ENCODE assay signal across 11 cellular contexts in the genomic region with DNA sequence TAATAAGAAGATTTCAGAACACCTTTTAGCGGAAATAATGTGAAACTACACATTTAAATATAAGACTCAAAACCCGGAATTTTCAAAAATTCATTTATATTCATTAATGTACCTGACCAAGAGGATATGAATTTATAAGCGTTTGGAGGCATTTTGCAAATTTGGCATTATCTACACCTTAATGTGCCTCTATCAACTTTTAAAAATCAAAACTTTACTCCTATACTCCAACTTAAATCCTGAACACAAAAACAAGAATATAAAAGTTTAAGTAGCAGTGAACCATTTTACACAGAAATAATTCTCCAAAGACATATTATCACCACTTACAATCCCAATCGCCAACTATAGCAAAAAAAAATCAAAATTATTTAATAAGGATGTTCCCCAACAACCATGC. TPM values are rescaled to one million over a fixed set of nuclear protein-coding genes. Genes with fewer than 3 reads are reported as not detected.
A peak's percentile ranks its signal among the peaks of the same experiment; 100 is the strongest.
DNase-seq lines count a peak whose midpoint lies in the region; ATAC-seq, FAIRE-seq and TF ChIP-seq lines count a peak whose summit lies in the region.
"Had no signal": no experiment of that assay in that cellular context is flagged by ENCODE, and none has a peak within 500 bp of the region (broad histone marks: within the 10 kb centered on the region; RNA-seq: fewer than 3 reads in every experiment).

No MANE protein-coding gene starts in this region.

- H3F3A ChIP-seq in GM23338 (replicated peaks; ENCODE audit: low read depth): no peaks in the 10 kb centered on the region

- TF ChIP-seq EP300 in GM12878 (IDR thresholded peaks at IDR 0.05; ENCODE audit: borderline replicate concordance in 1 of 2, control insufficient read depth in 1 of 2, low read depth in 2 of 2, low read length in 2 of 2): no peak

- H3K4me1 Mint-ChIP-seq in GM23338: no peaks in the 10 kb centered on the region; the same call in 1 of the 3 replicates
- peaks cover 5% of the 10 kb centered on the region for H3K4me1 Mint-ChIP-seq in activated CD8-positive, alpha-beta T cell treated with anti-CD3 and anti-CD28 coated beads, Interleukin-2, amount 10 ng/mL, durations not matched to agents 7 days and 5 days (ENCODE audit: low read depth)

- TF ChIP-seq POLR2A in GM12878 (IDR thresholded peaks at IDR 0.05; ENCODE audit: low read depth, low read length): no peak

- peaks cover 2% of the 10 kb centered on the region; the same call in 2 of the 3 replicates for H3K9me3 Mint-ChIP-seq in GM23338
- no peaks in the 10 kb centered on the region for H3K9me3 Mint-ChIP-seq in activated CD8-positive, alpha-beta T cell treated with anti-CD3 and anti-CD28 coated beads, Interleukin-2, amount 10 ng/mL, durations not matched to agents 7 days and 5 days (ENCODE audit: insufficient read depth)
- H3K9me3 Mint-ChIP-seq: activated T-cell treated with anti-CD3 and anti-CD28 coated beads, Interleukin-2, amount 50 U/mL, for 72 hours had no signal

- H3K4me3 ChIP-seq in GM23338 (peak overlapping the region; percentile 63), GM12878 (peak overlapping the region; percentile 71), iPS-18a (ENCODE audit: low read length) (peak overlapping the region; percentile 94), skeletal muscle tissue (ENCODE audit: low read length in 3 of 3) (peak overlapping the region; percentile 80 to 87 (median 81))

- H2AFZ ChIP-seq in GM23338 (no peak overlapping the region), GM12878 (ENCODE audit: control insufficient read depth, low read depth, low read length) (no peak overlapping the region)

- H3K79me2 ChIP-seq in GM23338 (replicated peaks; ENCODE audit: insufficient read depth) (peaks cover 74% of the 10 kb centered on the region), GM12878 (ENCODE audit: control insufficient read depth, insufficient read depth, low read length) (peaks cover 89% of the 10 kb centered on the region)

- ATAC-seq in GM23338 (no peak), GM12878 (no peak), HG03432 (IDR thresholded peaks at IDR 0.05; ENCODE audit: unreplicated experiment) (no peak)
- ATAC-seq in activated CD8-positive, alpha-beta T cell treated with anti-CD3 and anti-CD28 coated beads, Interleukin-2, amount 10 ng/mL, durations not matched to agents 7 days and 5 days: no peak
- ATAC-seq: activated T-cell treated with anti-CD3 and anti-CD28 coated beads, Interleukin-2, amount 50 U/mL, for 72 hours; T-helper 17 cell had no signal

- RAD21 ChIA-PET in GM12878 (lab: Charles Lee; ENCODE audit: unreplicated experiment): interaction anchor here (0.6 to 6.4 kb wide), 8 partner anchors 13 to 433 kb away, joined by 3 to 27 read pairs (median 4); no protein-coding TSS in a partner anchor

- TF ChIP-seq CTCF in GM23338 (conservative IDR thresholded peaks at IDR 0.05; ENCODE audit: low read depth in 2 of 2) (no peak), GM12878 (IDR thresholded peaks at IDR 0.05 in 2 of 3, conservative IDR thresholded peaks at IDR 0.05 in 1 of 3; ENCODE audit: control insufficient read depth in 2 of 3, extremely low read depth in 1 of 3, insufficient read depth in 1 of 3, low read depth in 3 of 3, low read length in 3 of 3) (no peak)

- H3K27me3 Mint-ChIP-seq in GM23338 (ENCODE audit: insufficient read depth, low read depth, poor library complexity): peaks cover 6% of the 10 kb centered on the region
- peaks cover 33% of the 10 kb centered on the region for H3K27me3 Mint-ChIP-seq in activated CD8-positive, alpha-beta T cell treated with anti-CD3 and anti-CD28 coated beads, Interleukin-2, amount 10 ng/mL, durations not matched to agents 7 days and 5 days (ENCODE audit: low read depth)

- peaks cover 74% of the 10 kb centered on the region for H3K4me1 ChIP-seq in GM23338 (ENCODE audit: insufficient read depth)
- peaks cover 3% of the 10 kb centered on the region for H3K4me1 ChIP-seq in GM12878 (ENCODE audit: control insufficient read depth, insufficient read depth, low read length)
- H3K4me1 ChIP-seq in iPS-18a (ENCODE audit: control insufficient read depth, low read depth, low read length): peaks cover 55% of the 10 kb centered on the region
- peaks cover 27 to 54% (median 50%) of the 10 kb centered on the region in 3 donors for H3K4me1 ChIP-seq in skeletal muscle tissue (ENCODE audit: control insufficient read depth in 3 of 3, insufficient read depth in 3 of 3, low read length in 3 of 3)

- no peaks in the 10 kb centered on the region for H3K9me2 ChIP-seq in GM23338 (ENCODE audit: insufficient read depth)

- H3K27me3 ChIP-seq in GM23338 (ENCODE audit: insufficient read depth) (no peaks in the 10 kb centered on the region; the same call in 1 of the 2 replicates), GM12878 (replicated peaks in 1 of 2; ENCODE audit: control insufficient read depth in 2 of 2, insufficient read depth in 2 of 2, low read length in 1 of 2) (0 out of 4 replicates have a peak, but pooled peaks cover 0 to 4% of the 10 kb centered on the region in 2 experiments), iPS-18a (ENCODE audit: control insufficient read depth, insufficient read depth, low read length) (no peaks in the 10 kb centered on the region), skeletal muscle tissue (ENCODE audit: control insufficient read depth in 3 of 3, insufficient read depth in 3 of 3, low read length in 3 of 3) (no peaks in the 10 kb centered on the region)

- no peak for FAIRE-seq in GM12878 (lab: Jason Lieb, UNC)

- 80% methylated on average over 4 of the region's 4 CpGs for WGBS in GM12878 (ENCODE audit: insufficient coverage, insufficient replicate concordance, low lambda C conversion rate, missing lambda C conversion rate)

- H3K4me2 ChIP-seq in GM23338: peak overlapping the region; percentile 87
- H3K4me2 ChIP-seq in GM12878 (ENCODE audit: control insufficient read depth, insufficient read depth): peak overlapping the region; percentile 88

- H3K36me3 ChIP-seq in GM23338 (ENCODE audit: insufficient read depth) (no peaks in the 10 kb centered on the region), GM12878 (ENCODE audit: control insufficient read depth in 2 of 2, insufficient read depth in 2 of 2, low read length in 1 of 2) (no peaks in the 10 kb centered on the region), iPS-18a (ENCODE audit: control insufficient read depth, low read depth, low read length) (no peaks in the 10 kb centered on the region), skeletal muscle tissue (ENCODE audit: control insufficient read depth in 3 of 3, insufficient read depth in 3 of 3, low read length in 3 of 3) (no peaks in the 10 kb centered on the region)

- H3K27ac Mint-ChIP-seq in GM23338: no peak overlapping the region
- H3K27ac Mint-ChIP-seq in activated CD8-positive, alpha-beta T cell treated with anti-CD3 and anti-CD28 coated beads, Interleukin-2, amount 10 ng/mL, durations not matched to agents 7 days and 5 days: no peak overlapping the region
- H3K27ac Mint-ChIP-seq: activated T-cell treated with anti-CD3 and anti-CD28 coated beads, Interleukin-2, amount 50 U/mL, for 72 hours; T-helper 17 cell had no signal

- H3K36me3 Mint-ChIP-seq in GM23338 (ENCODE audit: low read depth): no peaks in the 10 kb centered on the region; the same call in 2 of the 3 replicates
- no peaks in the 10 kb centered on the region for H3K36me3 Mint-ChIP-seq in activated CD8-positive, alpha-beta T cell treated with anti-CD3 and anti-CD28 coated beads, Interleukin-2, amount 10 ng/mL, durations not matched to agents 7 days and 5 days (ENCODE audit: low read depth)

- CTCF ChIA-PET in GM12878 (lab: Yijun Ruan, JAX): no interaction called here
- CTCF ChIA-PET in activated CD8-positive, alpha-beta T cell treated with anti-CD3 and anti-CD28 coated beads, Interleukin-2, amount 10 ng/mL, durations not matched to agents 7 days and 5 days (lab: Charles Lee): no interaction called here

- H3K9me3 ChIP-seq in GM12878 (replicated peaks; ENCODE audit: control insufficient read depth, insufficient read depth, low read length) (no peaks in the 10 kb centered on the region), iPS-18a (ENCODE audit: control insufficient read depth, low read depth, low read length) (no peaks in the 10 kb centered on the region), skeletal muscle tissue (ENCODE audit: control insufficient read depth in 3 of 3, low read length in 3 of 3) (no peaks in the 10 kb centered on the region)
- H3K9me3 ChIP-seq: Caco-2 had no signal

- H3K27ac ChIP-seq in GM23338 (ENCODE audit: low read depth) (no peak overlapping the region), GM12878 (ENCODE audit: control insufficient read depth, insufficient read depth) (peak overlapping the region; percentile 67), iPS-18a (ENCODE audit: low read length) (no peak overlapping the region), skeletal muscle tissue (ENCODE audit: low read depth, low read length) (peak overlapping the region; percentile 95)

- H4K20me1 ChIP-seq in GM23338 (replicated peaks; ENCODE audit: insufficient read depth) (no peaks in the 10 kb centered on the region), GM12878 (ENCODE audit: control insufficient read depth, insufficient read depth) (no peaks in the 10 kb centered on the region)

- BruUV-seq in GM12878 (replicated peaks; lab: Mats Ljungman, UMichigan): no TSS peak

- POLR2A ChIA-PET in GM12878 (lab: Charles Lee): interaction anchor here (1.0 to 1.4 kb wide), 2 partner anchors 9 to 166 kb away, joined by 3 to 7 read pairs; no protein-coding TSS in a partner anchor
- POLR2A ChIA-PET in activated CD8-positive, alpha-beta T cell treated with anti-CD3 and anti-CD28 coated beads, Interleukin-2, amount 10 ng/mL, durations not matched to agents 7 days and 5 days (lab: Charles Lee): no interaction called here

- in situ Hi-C loops in GM12878 (cut with MboI): no loop called here

- DNase-seq in GM23338 (ENCODE audit: low spot score) (no peak), GM12878 (ENCODE audit: low read depth, low spot score) (no peak), germinal center (ENCODE audit: low spot score) (no peak), NCI-H2171 treated with DMSO at 0.1 percent for 48 hours (lab: John Stamatoyannopoulos, UW) (no peak)
- DNase-seq in activated CD8-positive, alpha-beta T cell treated with anti-CD3 and anti-CD28 coated beads, Interleukin-2, amount 10 ng/mL, durations not matched to agents 7 days and 5 days: no peak
- DNase-seq: activated T-cell treated with anti-CD3 and anti-CD28 coated beads, Interleukin-2, amount 50 U/mL, for 72 hours; T-helper 17 cell had no signal

- TF ChIP-seq RAD21 in GM12878 (IDR thresholded peaks at IDR 0.05; ENCODE audit: insufficient read depth, low read depth, low read length): no peak

- H3K9ac ChIP-seq in GM12878 (ENCODE audit: control insufficient read depth, insufficient read depth, low read length) (peak overlapping the region; percentile 76), iPS-18a (ENCODE audit: low read length) (peak overlapping the region; percentile 17), skeletal muscle tissue (ENCODE audit: low read depth in 1 of 3, low read length in 3 of 3) (peak overlapping the region in 1 of 3 donors; percentile 48)

- intact Hi-C loops in GM12878 (cut with micrococcal nuclease; ENCODE audit: unreplicated experiment): loop anchor here (2.0 to 10.0 kb wide), 4 partner anchors 18 to 1068 kb away; no protein-coding TSS in a partner anchor

- SMC1A ChIA-PET in GM12878 (lab: Charles Lee; ENCODE audit: uncharacterized antibody, unreplicated experiment): interaction anchor here (0.7 to 1.1 kb wide), 5 partner anchors 12 to 178 kb away, joined by 3 read pairs; no protein-coding TSS in a partner anchor

- no peak overlapping the region for H3K4me3 Mint-ChIP-seq in GM23338
- no peak overlapping the region for H3K4me3 Mint-ChIP-seq in activated CD8-positive, alpha-beta T cell treated with anti-CD3 and anti-CD28 coated beads, Interleukin-2, amount 10 ng/mL, durations not matched to agents 7 days and 5 days
- H3K4me3 Mint-ChIP-seq: activated T-cell treated with anti-CD3 and anti-CD28 coated beads, Interleukin-2, amount 50 U/mL, for 72 hours; T-helper 17 cell had no signal

RNA-seq across cellular contexts. Expression of a gene that starts 3.9 kb away (rescaled TPM):
- total RNA-seq in GM23338 (2014; rRNA removed; shearing (Covaris generic)): 39.7 and 42.4 TPM in 2 replicates
- 20.0 and 20.5 TPM in 2 replicates for polyA plus RNA-seq in GM23338 (2016; fragmentation: Nextera tagmentation; extraction: Ambion mirVana)
- 55.7 and 55.8 TPM in 2 replicates for total RNA-seq in GM12878 (2013; cell fraction: nucleolus; rRNA removed)
- total RNA-seq in GM12878 (2014; rRNA removed): 0.73 and 0.76 TPM in 2 replicates
- 0.63 and 1.1 TPM in 2 replicates for total RNA-seq in GM12878 (2014; rRNA removed; fragmentation: Illumina TruSeq; extraction: Trizol)
- total RNA-seq in GM12878 (2021): 0.77 and 0.87 TPM in 2 replicates
- 8.3 TPM for polyA plus RNA-seq in GM12878 (2011; ENCODE audit: low read depth)
- polyA plus RNA-seq in GM12878 (2011; rRNA removed): 6.7 and 7.2 TPM in 2 replicates
- polyA plus RNA-seq in GM12878 (2011; cell fraction: cytosol; rRNA removed): 4.0 and 4.2 TPM in 2 replicates
- polyA plus RNA-seq in GM12878 (2011; cell fraction: nucleus; rRNA removed): 7.8 and 8.9 TPM in 2 replicates
- polyA plus RNA-seq in GM12878 (2012): 12.2 and 14.9 TPM in 2 replicates
- polyA plus RNA-seq in GM12878 (2014; fragmentation: Illumina TruSeq; extraction: Trizol): 0.62 and 0.84 TPM in 2 replicates
- polyA plus RNA-seq in GM12878 (2014; fragmentation: Nextera tagmentation; extraction: Ambion mirVana): under 1 TPM; 0.19 to 0.31 TPM
- polyA plus RNA-seq in GM12878 (2014; rRNA removed): 0.60 and 0.65 TPM in 2 replicates
- polyA plus RNA-seq in GM12878 (2016; fragmentation: Nextera tagmentation; extraction: Ambion mirVana): under 1 TPM; 0.23 to 0.37 TPM
- polyA minus RNA-seq in GM12878 (2011; rRNA and poly(A)+ RNA removed): 7.8 and 10.2 TPM in 2 replicates
- 4.9 and 5.3 TPM in 2 replicates for polyA minus RNA-seq in GM12878 (2011; cell fraction: cytosol; rRNA and poly(A)+ RNA removed)
- polyA minus RNA-seq in GM12878 (2011; cell fraction: nucleus; rRNA and poly(A)+ RNA removed): 7.6 and 11.6 TPM in 2 replicates
- 31.3 TPM for total RNA-seq in skeletal muscle tissue
- total RNA-seq in activated CD8-positive, alpha-beta T cell treated with anti-CD3 and anti-CD28 coated beads, Interleukin-2, amount 10 ng/mL, durations not matched to agents 7 days and 5 days: not detected

Comparison
In these comparisons a context has a peak if more than half of its experiments do, and no peak if none do; other contexts are left out.
1. H3K27ac ChIP-seq: peak in GM12878 (single experiment) and skeletal muscle tissue (single experiment); none in GM23338 (single experiment) and iPS-18a (single experiment).
2. Peak in every context shown above with its lines, with median percentiles within 50 percentile points of each other: H3K4me3 ChIP-seq.